Comparison of ENCODE assay signal across 20 cellular contexts in the genomic region with DNA sequence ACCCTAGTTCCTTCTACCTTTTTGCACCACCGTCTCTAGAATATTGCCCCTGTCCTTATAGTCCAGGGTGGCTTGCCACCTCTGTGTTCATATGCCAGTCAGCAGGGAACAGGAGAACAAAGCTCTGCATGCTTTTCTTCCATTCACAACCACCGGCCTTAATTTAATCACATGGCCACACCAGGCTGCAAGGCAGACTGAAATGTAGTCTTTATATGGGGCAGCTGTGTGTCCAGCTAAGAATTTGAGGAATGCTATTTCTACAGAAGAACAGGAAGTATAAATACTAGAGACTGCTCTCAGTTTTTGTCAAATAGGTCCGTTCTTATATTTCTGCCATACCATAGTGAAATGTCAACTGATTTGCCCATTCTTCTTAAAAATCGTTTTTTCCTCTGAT. TPM values are rescaled to one million over a fixed set of nuclear protein-coding genes. Genes with fewer than 3 reads are reported as not detected.
A peak's percentile ranks its signal among the peaks of the same experiment; 100 is the strongest.
DNase-seq lines count a peak whose midpoint lies in the region; ATAC-seq and TF ChIP-seq lines count a peak whose summit lies in the region.
"Had no signal": no experiment of that assay in that cellular context is flagged by ENCODE, and none has a peak within 500 bp of the region (broad histone marks: within the 10 kb centered on the region; RNA-seq: fewer than 3 reads in every experiment).

No MANE protein-coding gene starts in this region.

- no peak overlapping the region for H2AFZ ChIP-seq in DND-41 (ENCODE audit: low read depth, low read length)

- H3K79me2 ChIP-seq in DND-41 (ENCODE audit: insufficient read depth, low read length), result peaks cover 36% of the 10 kb centered on the region

- H3K9ac ChIP-seq in DND-41 (ENCODE audit: low read depth, low read length), result no peak overlapping the region

- TF ChIP-seq CTCF in DND-41 (IDR thresholded peaks at IDR 0.05; ENCODE audit: borderline replicate concordance, extremely low read depth, low read length, poor library complexity, severe bottlenecking) (no peak), nephron progenitor cell (IDR thresholded peaks at IDR 0.05) (no peak)

- H3K36me3 Mint-ChIP-seq in T-helper 17 cell (ENCODE audit: low read depth), result no peaks in the 10 kb centered on the region
- H3K36me3 Mint-ChIP-seq in nephron progenitor cell (ENCODE audit: low read depth), result peaks cover 61% of the 10 kb centered on the region

- H3K4me3 Mint-ChIP-seq in T-helper 17 cell (no peak overlapping the region), nephron progenitor cell (no peak overlapping the region)
- H3K4me3 Mint-ChIP-seq: stimulated activated memory B cell treated with anti-CD40 and anti-IgM and Interleukin-4, amounts not matched to agents 10 μg/mL and 1 μg/mL and 100 μg/mL, for 72 hours; T-cell had no signal

- ATAC-seq in DND-41 (ENCODE audit: insufficient read depth, low read depth), result no peak
- ATAC-seq in T-helper 17 cell, result no peak
- ATAC-seq in HG03135 (IDR thresholded peaks at IDR 0.05; ENCODE audit: unreplicated experiment), result no peak
- no peak for ATAC-seq in HG02884 (IDR thresholded peaks at IDR 0.05; ENCODE audit: unreplicated experiment)
- ATAC-seq: left ventricle myocardium superior; right cardiac atrium; Right ventricle myocardium inferior; stimulated activated memory B cell treated with anti-CD40 and anti-IgM and Interleukin-4, amounts not matched to agents 10 μg/mL and 1 μg/mL and 100 μg/mL, for 72 hours; T-cell had no signal

- H3K4me2 ChIP-seq in DND-41 (ENCODE audit: insufficient read depth, low read length), result peak overlapping the region; percentile 20; the same call in 1 of the 2 replicates

- H3K27me3 ChIP-seq in DND-41 (ENCODE audit: insufficient read depth, low read length, poor library complexity), result no peaks in the 10 kb centered on the region
- H3K27me3 ChIP-seq: ascending aorta had no signal

- peaks cover 84% of the 10 kb centered on the region for H3K36me3 ChIP-seq in DND-41 (ENCODE audit: insufficient read depth, low read length)

- no peaks in the 10 kb centered on the region for H3K9me3 Mint-ChIP-seq in nephron progenitor cell
- H3K9me3 Mint-ChIP-seq: stimulated activated memory B cell treated with anti-CD40 and anti-IgM and Interleukin-4, amounts not matched to agents 10 μg/mL and 1 μg/mL and 100 μg/mL, for 72 hours; T-cell had no signal

- no peak overlapping the region for H3K4me3 ChIP-seq in DND-41 (ENCODE audit: low read depth in 1 of 2, low read length in 2 of 2)
- H3K4me3 ChIP-seq: ascending aorta, thoracic aorta had no signal

- H3K27ac Mint-ChIP-seq in T-helper 17 cell (peak overlapping the region; percentile 27), nephron progenitor cell (peak overlapping the region; percentile 45)
- H3K27ac Mint-ChIP-seq: stimulated activated memory B cell treated with anti-CD40 and anti-IgM and Interleukin-4, amounts not matched to agents 10 μg/mL and 1 μg/mL and 100 μg/mL, for 72 hours; T-cell had no signal

- H3K27me3 Mint-ChIP-seq in T-helper 17 cell (no peaks in the 10 kb centered on the region), nephron progenitor cell (ENCODE audit: low read depth, poor library complexity) (no peaks in the 10 kb centered on the region)
- H3K27me3 Mint-ChIP-seq: stimulated activated memory B cell treated with anti-CD40 and anti-IgM and Interleukin-4, amounts not matched to agents 10 μg/mL and 1 μg/mL and 100 μg/mL, for 72 hours; T-cell had no signal

- H3K4me1 Mint-ChIP-seq in T-helper 17 cell (peaks cover 15% of the 10 kb centered on the region), nephron progenitor cell (peaks cover 13% of the 10 kb centered on the region)

- H3K4me1 ChIP-seq in DND-41 (ENCODE audit: insufficient read depth, low read length), result peaks cover 20% of the 10 kb centered on the region

- no peak overlapping the region for H3K27ac ChIP-seq in DND-41 (ENCODE audit: low read length)
- H3K27ac ChIP-seq: ascending aorta, thoracic aorta had no signal

- H3K9me3 ChIP-seq in DND-41 (ENCODE audit: insufficient read depth, low read length, severe bottlenecking) (no peaks in the 10 kb centered on the region), T-helper 17 cell (ENCODE audit: control insufficient read depth, low read length, poor library complexity, severe bottlenecking) (no peaks in the 10 kb centered on the region)
- H3K9me3 ChIP-seq: ascending aorta, thoracic aorta had no signal

- H4K20me1 ChIP-seq in DND-41 (ENCODE audit: insufficient read depth, low read length), result 0 out of 2 replicates have a peak, but pooled peaks cover 5% of the 10 kb centered on the region

- no peak for DNase-seq in DND-41
- no peak for DNase-seq in T-helper 17 cell
- peak; percentile 12 for DNase-seq in fibroblast of gingiva (ENCODE audit: low read depth)
- no peak for DNase-seq in nephron progenitor cell
- DNase-seq in RKO (ENCODE audit: low spot score), result no peak
- DNase-seq in kidney glomerular epithelial cell (lab: John Stamatoyannopoulos, UW), result no peak
- DNase-seq: activated CD4-positive, alpha-beta T cell treated with anti-CD3 and anti-CD28 coated beads, Interleukin-2, amount 50 U/mL, for 1 hour; activated naive CD4-positive, alpha-beta T cell treated with Interleukin-2 at 50 U/mL for 16 hours; cortex of kidney; Kasumi-1; left ventricle myocardium superior; NCI-H524 treated with DMSO at 0.1 percent for 48 hours; right cardiac atrium; T-cell had no signal

RNA-seq across cellular contexts. Expression of gene C5orf22, which starts 5.8 kb away (rescaled TPM):
- 10 to 100 TPM; 11.8 to 16.9 TPM for total RNA-seq in T-helper 17 cell

RNA-seq across cellular contexts. Expression of gene DROSHA, which starts 6.0 kb away (rescaled TPM):
- 10 to 100 TPM; 45.6 to 57.4 TPM for total RNA-seq in T-helper 17 cell
